8 cellular contexts compared by ENCODE assay signal in genomic region chr19:34175173-34175572, GRCh38. TPM values are rescaled to one million over a fixed set of nuclear protein-coding genes. Genes with fewer than 3 reads are reported as not detected.
DNase-seq lines count a peak whose midpoint lies in the region; ATAC-seq, FAIRE-seq and TF ChIP-seq lines count a peak whose summit lies in the region.
"Not testable (repeated sequence)": the region's sequence is repeated elsewhere in the genome, so short reads cannot be mapped to it uniquely, and the experiment has no call there.

No MANE protein-coding gene starts in this region.

- H3K36me3 ChIP-seq in HUES64 (ENCODE audit: insufficient read depth, low read length), result peaks cover 49% of the 10 kb centered on the region
- not testable (repeated sequence) for H3K36me3 ChIP-seq in effector memory CD4-positive, alpha-beta T cell (ENCODE audit: control insufficient read depth, insufficient read depth, low read length); keratinocyte (ENCODE audit: control insufficient read depth in 2 of 2, extremely low read depth in 1 of 2, insufficient read depth in 2 of 2, low read length in 2 of 2); parathyroid adenoma (ENCODE audit: control insufficient read depth, insufficient read depth, low read length); thoracic aorta

- not testable (repeated sequence) for H3K9me1 ChIP-seq in keratinocyte (ENCODE audit: control insufficient read depth, extremely low read depth, insufficient read depth, low read length)

- not testable (repeated sequence) for H3K9ac ChIP-seq in HUES64 (ENCODE audit: low read depth, low read length); keratinocyte (ENCODE audit: control insufficient read depth, extremely low read depth, insufficient read depth, low read length); parathyroid adenoma

- not testable (repeated sequence) for H3K9me3 ChIP-seq in CD4-positive, alpha-beta T cell (ENCODE audit: control insufficient read depth, low read length); HUES64 (ENCODE audit: insufficient read depth, low read depth, low read length); effector memory CD4-positive, alpha-beta T cell (ENCODE audit: control insufficient read depth, low read length); keratinocyte (ENCODE audit: control insufficient read depth, low read depth, low read length); parathyroid adenoma (ENCODE audit: control insufficient read depth, low read length); thoracic aorta

- ATAC-seq in CD4-positive, alpha-beta T cell (ENCODE audit: poor library complexity); thoracic aorta (ENCODE audit: insufficient number of reproducible peaks, low FRiP score, low read depth): not testable (repeated sequence)

- intact Hi-C loops in CD4-positive, alpha-beta T cell (cut with DNase I, micrococcal nuclease), result loop anchor here in 1 of 2 experiments (5.0 kb wide), 1 partner anchor 162 kb away; no protein-coding TSS in a partner anchor

- H3K4me2 ChIP-seq in keratinocyte (ENCODE audit: control insufficient read depth, extremely low read depth, insufficient read depth, low read depth, low read length), result peak overlapping the region; percentile 98
- H3K4me2 ChIP-seq in parathyroid adenoma (ENCODE audit: low read length), result peak overlapping the region; percentile 83

- not testable (repeated sequence) for H3K27me3 ChIP-seq in CD4-positive, alpha-beta T cell (ENCODE audit: control insufficient read depth, insufficient read depth, low read length); HUES64 (ENCODE audit: insufficient read depth, low read length); effector memory CD4-positive, alpha-beta T cell (replicated peaks; ENCODE audit: control insufficient read depth, insufficient read depth, low read length, poor library complexity, severe bottlenecking); keratinocyte (ENCODE audit: control insufficient read depth, extremely low read depth, insufficient read depth, low read length); parathyroid adenoma (ENCODE audit: control insufficient read depth, insufficient read depth, low read length); thoracic aorta (replicated peaks; ENCODE audit: insufficient read depth)

- TF ChIP-seq CTCF in CD4-positive, alpha-beta T cell (IDR thresholded peaks at IDR 0.05); keratinocyte (optimal IDR thresholded peaks at IDR 0.05 in 1 of 3, IDR thresholded peaks at IDR 0.05 in 1 of 3, conservative IDR thresholded peaks at IDR 0.05 in 1 of 3; ENCODE audit: extremely low read depth in 1 of 3, insufficient read depth in 2 of 3, low read length in 3 of 3); parathyroid adenoma (IDR thresholded peaks at IDR 0.05); thoracic aorta (IDR thresholded peaks at IDR 0.05): not testable (repeated sequence)

- dilution Hi-C loops in keratinocyte (cut with MboI; ENCODE audit: extremely low pct_ligation_motif_present, low sequenced_read_pairs), result not testable (repeated sequence)

- H3K27ac ChIP-seq in CD4-positive, alpha-beta T cell (ENCODE audit: low read depth, low read length); HUES64 (ENCODE audit: low read depth, low read length); keratinocyte (ENCODE audit: control insufficient read depth, insufficient read depth, low read length); parathyroid adenoma: not testable (repeated sequence)
- peak overlapping the region; percentile 96 for H3K27ac ChIP-seq in effector memory CD4-positive, alpha-beta T cell (ENCODE audit: insufficient read depth, low read length, poor library complexity, severe bottlenecking)
- peak overlapping the region; percentile 8 to 29 for H3K27ac ChIP-seq in thoracic aorta

- 94% methylated on average over 6 of the region's 8 CpGs for WGBS in HUES64

- not testable (repeated sequence) for H3K9me3 Mint-ChIP-seq in CD4-positive, alpha-beta T cell; T-helper 1 cell treated with Interleukin-12 subunit alpha and Interleukin-12 subunit beta and Interleukin-4 antibody, amounts not matched to agents 30 μg/mL and 1 μg/mL, for 36 hours; activated naive CD4-positive, alpha-beta T cell treated with anti-CD3 and anti-CD28 coated beads, Interleukin-2, amount 10 ng/mL, durations not matched to agents 7 days and 5 days

- not testable (repeated sequence) for FAIRE-seq in keratinocyte (lab: Jason Lieb, UNC)

- peaks cover 79% of the 10 kb centered on the region for H3K4me1 Mint-ChIP-seq in CD4-positive, alpha-beta T cell (ENCODE audit: low read depth)
- peaks cover 50% of the 10 kb centered on the region for H3K4me1 Mint-ChIP-seq in T-helper 1 cell treated with Interleukin-12 subunit alpha and Interleukin-12 subunit beta and Interleukin-4 antibody, amounts not matched to agents 30 μg/mL and 1 μg/mL, for 36 hours (ENCODE audit: low read depth)
- H3K4me1 Mint-ChIP-seq in activated naive CD4-positive, alpha-beta T cell treated with anti-CD3 and anti-CD28 coated beads, Interleukin-2, amount 10 ng/mL, durations not matched to agents 7 days and 5 days, result peaks cover 68% of the 10 kb centered on the region

- peak overlapping the region; percentile 97 for H3K27ac Mint-ChIP-seq in CD4-positive, alpha-beta T cell
- H3K27ac Mint-ChIP-seq in T-helper 1 cell treated with Interleukin-12 subunit alpha and Interleukin-12 subunit beta and Interleukin-4 antibody, amounts not matched to agents 30 μg/mL and 1 μg/mL, for 36 hours; activated naive CD4-positive, alpha-beta T cell treated with anti-CD3 and anti-CD28 coated beads, Interleukin-2, amount 10 ng/mL, durations not matched to agents 7 days and 5 days: not testable (repeated sequence)

- not testable (repeated sequence) for H3K27me3 Mint-ChIP-seq in CD4-positive, alpha-beta T cell; T-helper 1 cell treated with Interleukin-12 subunit alpha and Interleukin-12 subunit beta and Interleukin-4 antibody, amounts not matched to agents 30 μg/mL and 1 μg/mL, for 36 hours (ENCODE audit: low read depth); activated naive CD4-positive, alpha-beta T cell treated with anti-CD3 and anti-CD28 coated beads, Interleukin-2, amount 10 ng/mL, durations not matched to agents 7 days and 5 days

- peak overlapping the region; percentile 74 for H3K4me3 Mint-ChIP-seq in CD4-positive, alpha-beta T cell
- H3K4me3 Mint-ChIP-seq in T-helper 1 cell treated with Interleukin-12 subunit alpha and Interleukin-12 subunit beta and Interleukin-4 antibody, amounts not matched to agents 30 μg/mL and 1 μg/mL, for 36 hours, result peak overlapping the region; percentile 31
- peak overlapping the region; percentile 33 for H3K4me3 Mint-ChIP-seq in activated naive CD4-positive, alpha-beta T cell treated with anti-CD3 and anti-CD28 coated beads, Interleukin-2, amount 10 ng/mL, durations not matched to agents 7 days and 5 days

- not testable (repeated sequence) for DNase-seq in CD4-positive, alpha-beta T cell; activated naive CD4-positive, alpha-beta T cell treated with anti-CD3 and anti-CD28 coated beads, Interleukin-2, amount 10 ng/mL, durations not matched to agents 7 days and 5 days; effector memory CD4-positive, alpha-beta T cell; keratinocyte (ENCODE audit: low read depth, low spot score); thoracic aorta (ENCODE audit: low spot score)

- H3K79me2 ChIP-seq in keratinocyte (ENCODE audit: control insufficient read depth, insufficient read depth, low read length), result peaks cover 78% of the 10 kb centered on the region
- H3K79me2 ChIP-seq in parathyroid adenoma, result peaks cover 49% of the 10 kb centered on the region

- peaks cover 51% of the 10 kb centered on the region for H3K36me3 Mint-ChIP-seq in CD4-positive, alpha-beta T cell (ENCODE audit: low read depth)
- peaks cover 20% of the 10 kb centered on the region for H3K36me3 Mint-ChIP-seq in T-helper 1 cell treated with Interleukin-12 subunit alpha and Interleukin-12 subunit beta and Interleukin-4 antibody, amounts not matched to agents 30 μg/mL and 1 μg/mL, for 36 hours (ENCODE audit: low read depth)
- H3K36me3 Mint-ChIP-seq in activated naive CD4-positive, alpha-beta T cell treated with anti-CD3 and anti-CD28 coated beads, Interleukin-2, amount 10 ng/mL, durations not matched to agents 7 days and 5 days, result peaks cover 38% of the 10 kb centered on the region

- H3K4me3 ChIP-seq in HUES64 (ENCODE audit: low read length) (0 out of 2 replicates have a peak overlapping the region, but pooled peaks have one; percentile 93), thoracic aorta (peak overlapping the region; percentile 89)
- H3K4me3 ChIP-seq in effector memory CD4-positive, alpha-beta T cell (ENCODE audit: insufficient read depth, low read depth, low read length, poor library complexity, severe bottlenecking), result peak overlapping the region; percentile 1
- H3K4me3 ChIP-seq in keratinocyte (ENCODE audit: control insufficient read depth in 2 of 3, extremely low read depth in 1 of 3, insufficient read depth in 2 of 3, low read depth in 1 of 3, low read length in 3 of 3); parathyroid adenoma (ENCODE audit: low read depth, low read length): not testable (repeated sequence)

- H4K20me1 ChIP-seq in keratinocyte (ENCODE audit: control insufficient read depth, extremely low read depth, insufficient read depth, low read length), result not testable (repeated sequence)

- POLR2A ChIA-PET in CD4-positive, alpha-beta T cell (lab: Charles Lee), result not testable (repeated sequence)

- CTCF ChIA-PET in CD4-positive, alpha-beta T cell (lab: Charles Lee); activated naive CD4-positive, alpha-beta T cell treated with anti-CD3 and anti-CD28 coated beads, Interleukin-2, amount 10 ng/mL, durations not matched to agents 7 days and 5 days (lab: Charles Lee): not testable (repeated sequence)

- H2AFZ ChIP-seq in keratinocyte (ENCODE audit: control insufficient read depth, low read length); parathyroid adenoma: not testable (repeated sequence)

- H3K4me1 ChIP-seq in HUES64 (ENCODE audit: insufficient read depth, low read length), result peaks cover 40% of the 10 kb centered on the region
- peaks cover 55% of the 10 kb centered on the region for H3K4me1 ChIP-seq in effector memory CD4-positive, alpha-beta T cell (ENCODE audit: control insufficient read depth, insufficient read depth, low read length, poor library complexity, severe bottlenecking)
- peaks cover 37% of the 10 kb centered on the region for H3K4me1 ChIP-seq in keratinocyte (ENCODE audit: control insufficient read depth, extremely low read depth, insufficient read depth, low read length)
- not testable (repeated sequence) for H3K4me1 ChIP-seq in parathyroid adenoma
- peaks cover 59 to 70% of the 10 kb centered on the region in 2 donors for H3K4me1 ChIP-seq in thoracic aorta (ENCODE audit: control insufficient read depth in 1 of 2, low read depth in 2 of 2)

RNA-seq across cellular contexts. Expression of gene LSM14A, which starts 2.9 kb away (rescaled TPM):
- total RNA-seq in CD4-positive, alpha-beta T cell, result 100 to 1,000 TPM; 210 to 217 TPM
- 106 TPM for polyA plus RNA-seq in HUES64 (2013, experiment 1 of 2)
- polyA plus RNA-seq in HUES64 (2013, experiment 2 of 2), result 128 TPM
- polyA plus RNA-seq in keratinocyte, result 77.8 to 103 TPM (median 78.4 TPM) in 3 replicates
- 101 TPM for polyA plus RNA-seq in keratinocyte (2011; ENCODE audit: low read depth)
- polyA plus RNA-seq in keratinocyte (2011; cell fraction: cytosol; rRNA removed), result 62.1 and 94.2 TPM in 2 replicates
- polyA plus RNA-seq in keratinocyte (2011; cell fraction: nucleus; rRNA removed), result 50.3 and 52.6 TPM in 2 replicates
- 64.6 and 90.1 TPM in 2 replicates for polyA plus RNA-seq in keratinocyte (2012; ENCODE audit: low replicate concordance)
- 77.1 to 125 TPM (median 119 TPM) in 3 replicates for polyA minus RNA-seq in keratinocyte
- 81.9 TPM for polyA minus RNA-seq in keratinocyte (2011; cell fraction: cytosol; rRNA and poly(A)+ RNA removed)
- 39.0 and 56.3 TPM in 2 replicates for polyA minus RNA-seq in keratinocyte (2011; cell fraction: nucleus; rRNA and poly(A)+ RNA removed)
- 100 to 1,000 TPM in 1 of 2 donors, 10 to 100 TPM in 1; 79.1 to 133 TPM for total RNA-seq in thoracic aorta
